Comparison of ENCODE assay signal across 1 cellular context in genomic region chr1:164712131-164713031, GRCh38.
TF ChIP-seq lines count a peak whose summit lies in the region.

No MANE protein-coding gene starts in this region.

TF ChIP-seq in K562, 482 proteins besides CTCF, POLR2A, EP300 and RAD21 (continued from another document and continues in another):
- TF ChIP-seq CEBPZ (IDR thresholded peaks at IDR 0.05; ENCODE audit: borderline replicate concordance, low read depth, low read length) (no peak), C11orf30 (IDR thresholded peaks at IDR 0.05; ENCODE audit: low read depth) (no peak), FOXP4 (CRISPR knock-in tag; IDR thresholded peaks at IDR 0.05; ENCODE audit: borderline replicate concordance) (no peak), ZNF584 (CRISPR knock-in tag; IDR thresholded peaks at IDR 0.05; ENCODE audit: low read depth) (peak; percentile 98), IRF9 (tag; IDR thresholded peaks at IDR 0.05) (no peak), SMARCA4 (IDR thresholded peaks at IDR 0.05) (peak; percentile 99), MITF (IDR thresholded peaks at IDR 0.05) (peak; percentile 66; the same call in 1 of the 2 replicates), HMGXB4 (CRISPR knock-in tag; IDR thresholded peaks at IDR 0.05) (no peak), AFF4 (CRISPR knock-in tag; IDR thresholded peaks at IDR 0.05) (peak; percentile 72; the same call in 1 of the 2 replicates), BMI1 (IDR thresholded peaks at IDR 0.05; ENCODE audit: low read length) (no peak), TEAD4 (IDR thresholded peaks at IDR 0.05; ENCODE audit: low read length) (peak; percentile 100), TEAD4 (CRISPR knock-in tag; IDR thresholded peaks at IDR 0.05; ENCODE audit: borderline replicate concordance) (no peak), ZNF77 (CRISPR knock-in tag; IDR thresholded peaks at IDR 0.05) (no peak), MTA2 (IDR thresholded peaks at IDR 0.05; ENCODE audit: low read depth) (peak; percentile 100), BACH1 (tag; IDR thresholded peaks at IDR 0.05) (peak; percentile 79; the same call in 1 of the 2 replicates), ID3 (CRISPR knock-in tag; IDR thresholded peaks at IDR 0.05) (no peak), ID3 (tag; IDR thresholded peaks at IDR 0.05) (peak; percentile 98), RFX5 (IDR thresholded peaks at IDR 0.05; ENCODE audit: low read depth, low read length) (no peak), CUX1 (CRISPR knock-in tag; IDR thresholded peaks at IDR 0.05) (peak; percentile 22; the same call in 1 of the 2 replicates), DLX4 (CRISPR knock-in tag; IDR thresholded peaks at IDR 0.05) (no peak), HIVEP1 (CRISPR knock-in tag; IDR thresholded peaks at IDR 0.05) (peak; percentile 67), PPARD (CRISPR knock-in tag; IDR thresholded peaks at IDR 0.05) (no peak), CEBPB (tag; IDR thresholded peaks at IDR 0.05) (no peak), MCM3 (IDR thresholded peaks at IDR 0.05) (no peak), ZFX (CRISPR knock-in tag; IDR thresholded peaks at IDR 0.05) (peak; percentile 87), ZBTB8A (IDR thresholded peaks at IDR 0.05; ENCODE audit: partially characterized antibody) (no peak), CBX5 (IDR thresholded peaks at IDR 0.05; ENCODE audit: borderline replicate concordance, low read depth) (no peak), FOXA1 (IDR thresholded peaks at IDR 0.05; ENCODE audit: borderline replicate concordance) (no peak), RBM15 (IDR thresholded peaks at IDR 0.05; ENCODE audit: insufficient read depth, low read length) (no peak), ZNF518B (CRISPR knock-in tag; IDR thresholded peaks at IDR 0.05) (no peak)
